1 cellular context compared by ENCODE assay signal in the genomic region with DNA sequence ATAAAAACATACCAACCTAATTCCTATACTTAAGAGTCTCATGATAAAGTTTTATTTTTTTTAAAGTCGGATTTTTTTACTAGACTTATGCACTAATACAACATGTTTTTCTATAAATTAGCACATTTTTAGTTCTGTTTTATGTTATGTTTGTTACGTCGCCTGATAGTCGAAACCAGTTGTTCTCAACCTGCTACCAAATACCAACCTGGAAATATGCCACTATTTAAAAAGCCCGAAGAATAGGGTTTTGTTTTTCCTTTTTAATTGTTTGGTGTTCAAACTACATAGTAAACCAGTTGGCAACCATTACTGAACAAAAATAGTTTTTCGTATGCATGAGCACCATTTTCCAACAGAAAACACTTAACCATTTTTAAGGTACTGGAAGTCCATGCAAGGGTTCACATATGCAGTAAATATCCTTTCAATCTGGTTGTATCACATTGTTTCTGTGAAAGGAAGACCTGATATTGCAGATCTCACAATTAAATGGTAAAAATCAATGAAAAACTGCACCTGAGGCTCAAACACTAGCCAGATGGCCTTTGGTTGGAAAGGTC.
TF ChIP-seq lines count a peak whose summit lies in the region.

No MANE protein-coding gene starts in this region.

TF ChIP-seq in IMR-90, 13 proteins besides CTCF, POLR2A, EP300 and RAD21 (continued from another document):
- TF ChIP-seq, protein P1, sequence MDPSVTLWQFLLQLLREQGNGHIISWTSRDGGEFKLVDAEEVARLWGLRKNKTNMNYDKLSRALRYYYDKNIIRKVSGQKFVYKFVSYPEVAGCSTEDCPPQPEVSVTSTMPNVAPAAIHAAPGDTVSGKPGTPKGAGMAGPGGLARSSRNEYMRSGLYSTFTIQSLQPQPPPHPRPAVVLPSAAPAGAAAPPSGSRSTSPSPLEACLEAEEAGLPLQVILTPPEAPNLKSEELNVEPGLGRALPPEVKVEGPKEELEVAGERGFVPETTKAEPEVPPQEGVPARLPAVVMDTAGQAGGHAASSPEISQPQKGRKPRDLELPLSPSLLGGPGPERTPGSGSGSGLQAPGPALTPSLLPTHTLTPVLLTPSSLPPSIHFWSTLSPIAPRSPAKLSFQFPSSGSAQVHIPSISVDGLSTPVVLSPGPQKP (IDR thresholded peaks at IDR 0.05; ENCODE audit: borderline replicate concordance, low read depth, low read length): no peak
- no peak for TF ChIP-seq CEBPB (IDR thresholded peaks at IDR 0.05; ENCODE audit: low read depth, low read length)
- no peak for TF ChIP-seq MXI1 (IDR thresholded peaks at IDR 0.05; ENCODE audit: borderline replicate concordance, low read depth, low read length)
- no peak for TF ChIP-seq RCOR1 (IDR thresholded peaks at IDR 0.05; ENCODE audit: insufficient replicate concordance, low read length)
- TF ChIP-seq SMC3 (IDR thresholded peaks at IDR 0.05; ENCODE audit: low read depth, low read length): no peak
- TF ChIP-seq CHD1 (IDR thresholded peaks at IDR 0.05; ENCODE audit: low read depth, low read length): no peak
- no peak for TF ChIP-seq NFE2L2 (IDR thresholded peaks at IDR 0.05; ENCODE audit: low read depth, low read length)
- TF ChIP-seq USF2 (IDR thresholded peaks at IDR 0.05; ENCODE audit: low read depth, low read length): no peak
- TF ChIP-seq FOS (IDR thresholded peaks at IDR 0.05; ENCODE audit: low read depth, low read length): no peak
- no peak for TF ChIP-seq RFX5 (IDR thresholded peaks at IDR 0.05; ENCODE audit: low read depth, low read length)
- TF ChIP-seq MAZ (IDR thresholded peaks at IDR 0.05; ENCODE audit: borderline replicate concordance, low read depth, low read length): no peak
